8 cellular contexts compared by ENCODE assay signal in the genomic region with DNA sequence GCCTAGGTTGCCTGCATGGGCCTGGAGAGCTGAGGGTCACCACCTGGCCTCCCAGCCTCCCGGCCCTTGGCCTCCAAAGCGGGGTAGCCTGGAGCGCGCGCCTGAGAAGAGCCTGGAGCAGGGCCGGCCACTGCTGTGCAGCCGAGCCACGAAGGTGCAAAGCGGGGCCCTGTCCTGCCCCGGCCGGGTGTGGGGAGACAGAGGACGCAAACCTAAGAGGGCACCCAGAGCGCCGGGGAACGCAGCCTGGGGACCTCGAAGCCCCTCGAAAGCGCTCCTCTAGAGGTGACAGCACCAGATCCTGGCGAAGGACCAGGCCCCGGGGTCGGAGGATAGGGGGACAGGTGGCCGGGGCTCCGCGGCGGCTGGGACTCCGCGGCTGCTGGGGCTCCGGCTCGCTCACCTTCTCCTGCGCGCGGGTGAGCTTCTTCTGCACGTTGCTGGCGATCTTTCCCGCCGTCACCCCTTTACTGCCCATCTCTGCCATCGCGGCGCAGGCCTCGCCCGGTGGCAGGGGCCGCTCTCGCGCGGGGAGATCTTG. TPM values are rescaled to one million over a fixed set of nuclear protein-coding genes. Genes with fewer than 3 reads are reported as not detected.
DNase-seq lines count a peak whose midpoint lies in the region; ATAC-seq and TF ChIP-seq lines count a peak whose summit lies in the region.

No MANE protein-coding gene starts in this region.

- peak; percentile 11 for ATAC-seq in HG02973 (IDR thresholded peaks at IDR 0.05; ENCODE audit: unreplicated experiment)
- peak; percentile 10 for ATAC-seq in naive thymus-derived CD4-positive, alpha-beta T cell

- no peaks in the 10 kb centered on the region for H3K79me2 ChIP-seq in SU-DHL-6 (ENCODE audit: insufficient read depth, low read length)

- H3K27ac ChIP-seq in SU-DHL-6 (ENCODE audit: low read depth, low read length): no peak overlapping the region
- H3K27ac ChIP-seq in esophagus (ENCODE audit: low read depth in 2 of 2, low read length in 1 of 2): peak overlapping the region; percentile 50 to 76
- H3K27ac ChIP-seq in naive thymus-derived CD4-positive, alpha-beta T cell (ENCODE audit: low read depth, low read length): no peak overlapping the region

- peak overlapping the region; percentile 24; the same call in 1 of the 2 replicates for H3K9ac ChIP-seq in SU-DHL-6 (ENCODE audit: low read length)

- peak overlapping the region in 1 of 9 donors; percentile 14 for H3K27ac Mint-ChIP-seq in naive thymus-derived CD4-positive, alpha-beta T cell

- intact Hi-C loops in naive thymus-derived CD4-positive, alpha-beta T cell (cut with micrococcal nuclease): loop anchor here (2.0 kb wide), 2 partner anchors 26 to 38 kb away; no protein-coding TSS in a partner anchor

- WGBS in esophagus, 2 donors: 0 to 1% methylated on average over 39 to 45 of the region's 45 CpGs

- H3K36me3 ChIP-seq in SU-DHL-6 (ENCODE audit: low read length) (no peaks in the 10 kb centered on the region), esophagus (ENCODE audit: control insufficient read depth in 2 of 2, insufficient read depth in 2 of 2, low read length in 1 of 2) (no peaks in the 10 kb centered on the region)
- no peaks in the 10 kb centered on the region for H3K36me3 ChIP-seq in naive thymus-derived CD4-positive, alpha-beta T cell (ENCODE audit: control insufficient read depth in 2 of 3, insufficient read depth in 3 of 3, low read length in 3 of 3)

- H3K4me1 Mint-ChIP-seq in naive thymus-derived CD4-positive, alpha-beta T cell: peaks cover 2 to 8% (median 5%) of the 10 kb centered on the region in 7 donors

- H3K36me3 Mint-ChIP-seq in naive thymus-derived CD4-positive, alpha-beta T cell: no peaks in the 10 kb centered on the region

- H3K27me3 ChIP-seq in SU-DHL-6 (ENCODE audit: low read length) (no peaks in the 10 kb centered on the region), esophagus (ENCODE audit: control insufficient read depth in 1 of 2, insufficient read depth in 2 of 2, low read length in 2 of 2) (no peaks in the 10 kb centered on the region)
- H3K27me3 ChIP-seq in naive thymus-derived CD4-positive, alpha-beta T cell (ENCODE audit: control insufficient read depth in 2 of 2, insufficient read depth in 2 of 2, low read length in 2 of 2): no peaks in the 10 kb centered on the region

- peak overlapping the region; percentile 84 for H2AFZ ChIP-seq in SU-DHL-6 (ENCODE audit: low read depth, low read length, severe bottlenecking)

- H3F3A ChIP-seq in SU-DHL-6 (ENCODE audit: insufficient read depth): no peaks in the 10 kb centered on the region

- DNase-seq in activated CD4-positive, alpha-beta T cell treated with anti-CD3 and anti-CD28 coated beads for 48 hours: peak; percentile 23
- DNase-seq in activated CD4-positive, alpha-beta T cell treated with anti-CD3 and anti-CD28 coated beads, Interleukin-2, amount 50 U/mL, for 1 hour: no peak
- peak in 4 of 9 donors; percentile 11 to 29 (median 20) for DNase-seq in naive thymus-derived CD4-positive, alpha-beta T cell
- DNase-seq in NCI-H128 (lab: John Stamatoyannopoulos, UW; ENCODE audit: unreplicated experiment) (no peak), pons (ENCODE audit: low spot score) (no peak)

- H3K4me1 ChIP-seq in esophagus (ENCODE audit: control insufficient read depth in 2 of 2, insufficient read depth in 2 of 2, low read length in 1 of 2): peaks cover 13 to 21% of the 10 kb centered on the region in 2 donors
- H3K4me1 ChIP-seq in naive thymus-derived CD4-positive, alpha-beta T cell (ENCODE audit: control insufficient read depth in 2 of 2, insufficient read depth in 2 of 2, low read length in 2 of 2): peaks cover 4% of the 10 kb centered on the region in 2 donors

- H3K4me2 ChIP-seq in SU-DHL-6 (ENCODE audit: low read depth, low read length, poor library complexity, severe bottlenecking): peak overlapping the region; percentile 63

- H3K9me2 ChIP-seq in SU-DHL-6 (replicated peaks; ENCODE audit: insufficient read depth, low read length): no peaks in the 10 kb centered on the region

- H3K9me3 Mint-ChIP-seq in naive thymus-derived CD4-positive, alpha-beta T cell: no peaks in the 10 kb centered on the region

- H3K9me3 ChIP-seq in SU-DHL-6 (ENCODE audit: insufficient read depth, low read length) (no peaks in the 10 kb centered on the region), esophagus (ENCODE audit: control insufficient read depth in 2 of 2, insufficient read depth in 1 of 2, low read depth in 1 of 2, low read length in 1 of 2) (no peaks in the 10 kb centered on the region)
- no peaks in the 10 kb centered on the region for H3K9me3 ChIP-seq in naive thymus-derived CD4-positive, alpha-beta T cell (ENCODE audit: control insufficient read depth in 2 of 3, low read length in 3 of 3)

- H3K4me3 ChIP-seq in SU-DHL-6 (ENCODE audit: insufficient read depth, low read length, poor library complexity, severe bottlenecking): peak overlapping the region; percentile 55
- H3K4me3 ChIP-seq in esophagus (ENCODE audit: low read depth in 1 of 2, low read length in 2 of 2): peak overlapping the region; percentile 63 to 65
- peak overlapping the region; percentile 66 for H3K4me3 ChIP-seq in naive thymus-derived CD4-positive, alpha-beta T cell (ENCODE audit: low read length)

- CTCF ChIA-PET in naive thymus-derived CD4-positive, alpha-beta T cell (lab: Charles Lee): interaction anchor here (0.9 kb wide), 1 partner anchor 39 kb away, joined by 3 read pairs; no protein-coding TSS in a partner anchor

- POLR2A ChIA-PET in naive thymus-derived CD4-positive, alpha-beta T cell (lab: Charles Lee): interaction anchor here (3.1 to 3.7 kb wide), 2 partner anchors 21 to 25 kb away, joined by 17 to 21 read pairs; no protein-coding TSS in a partner anchor

- no peaks in the 10 kb centered on the region for H4K20me1 ChIP-seq in SU-DHL-6 (ENCODE audit: low read depth, low read length)

- peak overlapping the region; percentile 52 to 96 (median 79) for H3K4me3 Mint-ChIP-seq in naive thymus-derived CD4-positive, alpha-beta T cell

- peaks cover 0 to 52% (median 8%) of the 10 kb centered on the region in 5 donors for H3K27me3 Mint-ChIP-seq in naive thymus-derived CD4-positive, alpha-beta T cell

- TF ChIP-seq CTCF in SU-DHL-6 (IDR thresholded peaks at IDR 0.05; ENCODE audit: insufficient read depth, low read length, poor library complexity, severe bottlenecking): no peak

RNA-seq across cellular contexts. Expression of gene BIN1, which starts 0.4 kb away (rescaled TPM):
- 1 to 10 TPM; 4.6 to 7.9 TPM for polyA plus RNA-seq in esophagus
- total RNA-seq in naive thymus-derived CD4-positive, alpha-beta T cell: 100 to 1,000 TPM; 103 to 120 (median 109) TPM
- polyA plus RNA-seq in naive thymus-derived CD4-positive, alpha-beta T cell: 100 to 1,000 TPM; 158 to 161 TPM

Comparison
In these comparisons a context has a peak if more than half of its experiments do, and no peak if none do; other contexts are left out.
1. H3K27ac ChIP-seq: peak in esophagus (2 of 2); none in SU-DHL-6 (single experiment) and naive thymus-derived CD4-positive, alpha-beta T cell (single experiment).
2. RNA of gene BIN1, which starts 0.4 kb away (polyA plus RNA-seq): 158 to 161 TPM in naive thymus-derived CD4-positive, alpha-beta T cell; 4.6 to 7.9 TPM in esophagus; every median in the first group is over 10 times any median in the second.
3. Peak in every context shown above with its lines, with median percentiles within 50 percentile points of each other: H3K4me3 ChIP-seq.